8 cellular contexts compared by ENCODE assay signal in the genomic region with DNA sequence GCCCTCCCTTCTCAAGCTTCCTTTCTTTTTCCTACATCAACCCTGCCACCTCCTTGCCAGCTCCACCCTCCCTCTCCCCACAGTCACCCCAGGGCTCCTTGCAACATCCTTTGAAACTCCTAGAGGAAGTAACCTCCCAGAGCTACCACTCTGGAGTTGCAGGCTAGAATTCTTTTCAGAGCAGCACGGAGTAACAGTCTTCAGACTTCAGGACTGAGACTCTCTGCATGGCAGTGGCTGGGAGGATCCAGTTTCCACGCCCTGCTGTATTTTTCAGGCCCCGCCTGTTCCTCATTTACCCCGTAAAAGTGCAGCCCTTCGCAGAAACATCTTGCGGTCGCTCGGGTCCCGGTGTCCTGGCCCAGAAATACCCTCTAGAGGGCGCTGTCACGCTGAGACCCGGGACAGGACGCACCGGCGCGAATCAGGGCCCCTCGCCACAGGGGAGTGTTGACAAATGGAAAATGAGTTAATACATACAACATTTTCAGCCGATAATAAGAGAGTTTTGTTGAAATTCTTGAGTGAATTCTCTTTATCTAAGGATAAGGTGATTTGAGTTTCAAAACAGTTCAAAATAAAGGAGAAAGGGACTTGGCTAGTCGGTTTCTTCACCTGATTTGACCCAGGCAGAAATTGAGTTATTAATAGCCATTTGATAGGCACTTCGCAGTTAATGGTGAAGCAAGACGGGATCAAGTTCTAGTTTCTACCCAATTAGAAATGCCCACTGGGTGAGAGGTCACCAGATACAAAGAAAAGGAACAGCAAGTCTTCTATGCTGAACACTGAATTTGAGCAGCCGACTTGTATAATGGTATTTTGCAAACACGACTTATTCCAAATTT. TPM values are rescaled to one million over a fixed set of nuclear protein-coding genes. Genes with fewer than 3 reads are reported as not detected.
DNase-seq lines count a peak whose midpoint lies in the region; ATAC-seq and TF ChIP-seq lines count a peak whose summit lies in the region.

No MANE protein-coding gene starts in this region.

- no peaks in the 10 kb centered on the region for H3K36me3 ChIP-seq in CD8-positive, alpha-beta memory T cell (ENCODE audit: insufficient read depth, low read length)
- no peaks in the 10 kb centered on the region for H3K36me3 ChIP-seq in HUES48 (ENCODE audit: control insufficient read depth, insufficient read depth, low read length)
- no peaks in the 10 kb centered on the region for H3K36me3 ChIP-seq in neutrophil

- peak; percentile 84 for ATAC-seq in GM21367 (IDR thresholded peaks at IDR 0.05; ENCODE audit: unreplicated experiment)

- no peak overlapping the region for H3K27ac ChIP-seq in CD8-positive, alpha-beta memory T cell (ENCODE audit: low read depth, low read length)
- H3K27ac ChIP-seq in HUES48 (ENCODE audit: low read depth, low read length) (no peak overlapping the region), neutrophil (no peak overlapping the region)

- no peak overlapping the region for H3K27ac Mint-ChIP-seq in CD8-positive, alpha-beta memory T cell

- no peaks in the 10 kb centered on the region for H3K27me3 ChIP-seq in CD8-positive, alpha-beta memory T cell (ENCODE audit: insufficient read depth, low read length, poor library complexity, severe bottlenecking)
- no peaks in the 10 kb centered on the region; the same call in 1 of the 2 replicates for H3K27me3 ChIP-seq in HUES48 (ENCODE audit: control insufficient read depth, insufficient read depth, low read length)
- H3K27me3 ChIP-seq in neutrophil: peaks cover 26% of the 10 kb centered on the region

- H3K27me3 Mint-ChIP-seq in CD8-positive, alpha-beta memory T cell: peaks cover 7 to 25% of the 10 kb centered on the region in 2 donors

- DNase-seq in CD8-positive, alpha-beta memory T cell: peak; percentile 68 to 79 (median 71)
- DNase-seq in SHP77 treated with DMSO at 0.1 percent for 48 hours (lab: John Stamatoyannopoulos, UW) (peak; percentile 71), fibroblast of the conjunctiva (ENCODE audit: low read depth) (peak; percentile 67), stromal cell of bone marrow (ENCODE audit: low read depth) (peak; percentile 49)
- peak; percentile 72 for DNase-seq in activated effector memory CD4-positive, alpha-beta T cell treated with Interleukin-2 at 50 U/mL for 16 hours

- no peaks in the 10 kb centered on the region for H3K9me3 ChIP-seq in CD8-positive, alpha-beta memory T cell (ENCODE audit: low read length)
- H3K9me3 ChIP-seq in HUES48 (ENCODE audit: control insufficient read depth, insufficient read depth, low read length) (no peaks in the 10 kb centered on the region), neutrophil (no peaks in the 10 kb centered on the region)

- no peaks in the 10 kb centered on the region for H3K9me3 Mint-ChIP-seq in CD8-positive, alpha-beta memory T cell

- CTCF ChIA-PET in CD8-positive, alpha-beta memory T cell (lab: Charles Lee): interaction anchor here (0.8 to 2.7 kb wide), 16 partner anchors 10 to 101 kb away, joined by 3 to 15 read pairs (median 4); no protein-coding TSS in a partner anchor

- H3K4me1 ChIP-seq in CD8-positive, alpha-beta memory T cell (ENCODE audit: insufficient read depth, low read length): peaks cover 7% of the 10 kb centered on the region
- H3K4me1 ChIP-seq in HUES48 (ENCODE audit: control insufficient read depth, insufficient read depth, low read length) (peaks cover 13% of the 10 kb centered on the region), neutrophil (ENCODE audit: control insufficient read depth in 1 of 2, insufficient read depth in 1 of 2, low read depth in 1 of 2, low read length in 1 of 2) (peaks cover 29 to 30% of the 10 kb centered on the region in 2 experiments)

- peak; percentile 62 for TF ChIP-seq CTCF in neutrophil (IDR thresholded peaks at IDR 0.05)

- H3K4me3 Mint-ChIP-seq in CD8-positive, alpha-beta memory T cell: peak overlapping the region in 6 of 7 donors; percentile 19 to 64 (median 46)

- POLR2A ChIA-PET in CD8-positive, alpha-beta memory T cell (lab: Charles Lee): no interaction called here

- no peaks in the 10 kb centered on the region for H3K36me3 Mint-ChIP-seq in CD8-positive, alpha-beta memory T cell

- H3K4me1 Mint-ChIP-seq in CD8-positive, alpha-beta memory T cell: peaks cover 11 to 15% (median 14%) of the 10 kb centered on the region in 3 donors

- no peak overlapping the region for H3K4me3 ChIP-seq in CD8-positive, alpha-beta memory T cell (ENCODE audit: low read length)
- peak overlapping the region; percentile 31; the same call in 1 of the 2 replicates for H3K4me3 ChIP-seq in HUES48 (ENCODE audit: low read depth, low read length)
- H3K4me3 ChIP-seq in neutrophil (ENCODE audit: low read depth in 1 of 2, low read length in 1 of 2): peak overlapping the region in 1 of 2 experiments; percentile 23

- no peak overlapping the region for H3K9ac ChIP-seq in HUES48 (ENCODE audit: low read depth, low read length)

RNA-seq across cellular contexts. Expression of a gene that starts 18.5 kb away (rescaled TPM):
- not detected for total RNA-seq in CD8-positive, alpha-beta memory T cell
- polyA plus RNA-seq in CD8-positive, alpha-beta memory T cell: not detected

RNA-seq across cellular contexts. Expression of a gene that starts 58.0 kb away (rescaled TPM):
- total RNA-seq in CD8-positive, alpha-beta memory T cell: 10 to 100 TPM; 34.8 to 37.1 TPM
- 25.7 TPM for polyA plus RNA-seq in CD8-positive, alpha-beta memory T cell
